ENCODE assay signal across 1 cellular context in the genomic region with DNA sequence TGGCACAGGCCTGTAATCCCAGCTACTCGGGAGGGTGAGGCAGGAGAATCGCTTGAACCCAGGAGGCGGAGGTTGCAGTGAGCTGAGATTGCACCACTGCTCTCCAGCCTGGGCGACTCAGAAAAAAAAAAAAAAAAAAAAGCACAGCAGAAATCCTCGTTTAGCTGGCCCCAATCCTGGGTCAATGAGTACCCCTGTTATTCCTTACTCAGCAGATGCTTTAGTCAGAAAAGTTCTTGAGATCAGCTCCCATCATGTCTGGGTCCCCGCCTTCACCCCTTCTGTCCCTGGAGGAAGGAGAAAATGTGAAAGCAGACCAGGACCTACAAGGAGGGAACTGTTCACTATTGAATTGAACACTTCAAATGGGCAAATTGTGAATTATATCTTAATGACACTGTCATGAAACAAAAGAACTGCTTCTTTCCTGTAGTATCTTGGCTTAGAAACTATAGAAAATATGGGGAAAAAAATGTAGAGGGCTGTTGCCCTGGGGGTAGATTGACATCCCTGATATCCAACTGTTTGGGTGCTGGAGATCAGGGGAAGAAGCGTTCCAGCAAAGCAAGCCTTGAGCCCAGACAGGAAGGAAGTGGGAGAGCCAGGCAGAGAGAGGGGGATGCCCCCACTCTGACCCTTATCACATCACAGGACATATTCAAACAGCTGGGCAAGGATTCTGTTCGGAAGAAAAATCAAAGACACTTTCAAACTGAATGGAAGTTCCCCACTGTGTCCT.
TF ChIP-seq lines count a peak whose summit lies in the region.

No MANE protein-coding gene starts in this region.

TF ChIP-seq in SK-N-SH, 30 proteins besides CTCF, POLR2A, EP300 and RAD21 (continued from another document):
- TF ChIP-seq, protein P1, sequence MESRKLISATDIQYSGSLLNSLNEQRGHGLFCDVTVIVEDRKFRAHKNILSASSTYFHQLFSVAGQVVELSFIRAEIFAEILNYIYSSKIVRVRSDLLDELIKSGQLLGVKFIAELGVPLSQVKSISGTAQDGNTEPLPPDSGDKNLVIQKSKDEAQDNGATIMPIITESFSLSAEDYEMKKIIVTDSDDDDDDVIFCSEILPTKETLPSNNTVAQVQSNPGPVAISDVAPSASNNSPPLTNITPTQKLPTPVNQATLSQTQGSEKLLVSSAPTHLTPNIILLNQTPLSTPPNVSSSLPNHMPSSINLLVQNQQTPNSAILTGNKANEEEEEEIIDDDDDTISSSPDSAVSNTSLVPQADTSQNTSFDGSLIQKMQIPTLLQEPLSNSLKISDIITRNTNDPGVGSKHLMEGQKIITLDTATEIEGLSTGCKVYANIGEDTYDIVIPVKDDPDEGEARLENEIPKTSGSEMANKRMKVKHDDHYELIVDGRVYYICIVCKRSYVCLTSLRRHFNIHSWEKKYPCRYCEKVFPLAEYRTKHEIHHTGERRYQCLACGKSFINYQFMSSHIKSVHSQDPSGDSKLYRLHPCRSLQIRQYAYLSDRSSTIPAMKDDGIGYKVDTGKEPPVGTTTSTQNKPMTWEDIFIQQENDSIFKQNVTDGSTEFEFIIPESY (IDR thresholded peaks at IDR 0.05; ENCODE audit: borderline replicate concordance, low read depth): no peak
- TF ChIP-seq USF1 (IDR thresholded peaks at IDR 0.05; ENCODE audit: borderline replicate concordance, low read depth): no peak
- no peak for TF ChIP-seq TEAD4 (IDR thresholded peaks at IDR 0.05; ENCODE audit: borderline replicate concordance, insufficient read depth)
- no peak for TF ChIP-seq SIN3A (IDR thresholded peaks at IDR 0.05; ENCODE audit: borderline replicate concordance, low read depth, low read length)
- TF ChIP-seq FOXM1 (IDR thresholded peaks at IDR 0.05; ENCODE audit: low read depth): no peak
- TF ChIP-seq SMC3 (IDR thresholded peaks at IDR 0.05; ENCODE audit: low read depth, low read length): no peak
- TF ChIP-seq GABPA (IDR thresholded peaks at IDR 0.05; ENCODE audit: low read depth): no peak
- no peak for TF ChIP-seq EZH2phosphoT487 (IDR thresholded peaks at IDR 0.05; ENCODE audit: borderline replicate concordance, low read depth)
- no peak for TF ChIP-seq NRF1 (IDR thresholded peaks at IDR 0.05; ENCODE audit: low read depth, low read length)
- TF ChIP-seq MXI1 (IDR thresholded peaks at IDR 0.05; ENCODE audit: low read depth, low read length): 0 out of 2 replicates have a peak, but pooled peaks have one; percentile 32
- TF ChIP-seq IRF3 (IDR thresholded peaks at IDR 0.05; ENCODE audit: low read depth, low read length): no peak
- TF ChIP-seq POLR2AphosphoS5 (IDR thresholded peaks at IDR 0.05; ENCODE audit: low read depth, low read length): no peak
- TF ChIP-seq YY1 (IDR thresholded peaks at IDR 0.05; ENCODE audit: low read depth): no peak
